16 cellular contexts compared by ENCODE assay signal in genomic region chr4:88814043-88814617, GRCh38.
DNase-seq lines count a peak whose midpoint lies in the region; TF ChIP-seq lines count a peak whose summit lies in the region.
"Had no signal": no experiment of that assay in that cellular context is flagged by ENCODE, and none has a peak within 500 bp of the region (broad histone marks: within the 10 kb centered on the region; RNA-seq: fewer than 3 reads in every experiment).

No MANE protein-coding gene starts in this region.

- no peaks in the 10 kb centered on the region for H3K9me2 ChIP-seq in GM23248 (ENCODE audit: insufficient read depth)

- no peaks in the 10 kb centered on the region for H3K79me2 ChIP-seq in GM23248 (ENCODE audit: insufficient read depth)

- peaks cover 37% of the 10 kb centered on the region for H3K4me1 ChIP-seq in cardiac muscle cell (ENCODE audit: low read depth)
- H3K4me1 ChIP-seq in right atrium auricular region, result peaks cover 0 to 51% of the 10 kb centered on the region in 2 donors
- peaks cover 11% of the 10 kb centered on the region; the same call in 1 of the 2 replicates for H3K4me1 ChIP-seq in GM23248 (ENCODE audit: insufficient read depth)

- no peaks in the 10 kb centered on the region for H3K9me3 ChIP-seq in cardiac muscle cell (ENCODE audit: low read depth)
- no peaks in the 10 kb centered on the region for H3K9me3 ChIP-seq in right atrium auricular region
- H3K9me3 ChIP-seq in GM23248 (ENCODE audit: low read depth), result no peaks in the 10 kb centered on the region
- H3K9me3 ChIP-seq: upper lobe of left lung had no signal

- 89 to 92% methylated on average over 6 of the region's 6 CpGs for WGBS in GM23248 (ENCODE audit: low coverage in 1 of 2, low lambda C conversion rate in 2 of 2, missing lambda C conversion rate in 2 of 2), 2 experiments

- no peak for TF ChIP-seq CTCF in cardiac muscle cell (IDR thresholded peaks at IDR 0.05; ENCODE audit: low read depth, low read length)
- TF ChIP-seq CTCF in right atrium auricular region (IDR thresholded peaks at IDR 0.05), result peak in 1 of 2 donors; percentile 21

- peak in 1 of 2 donors; percentile 26 for DNase-seq in cardiac muscle cell (ENCODE audit: low read depth in 1 of 2, low spot score in 1 of 2)
- no peak for DNase-seq in right atrium auricular region (ENCODE audit: low spot score)
- DNase-seq in RPMI8226, result peak; percentile 49
- DNase-seq in left kidney (ENCODE audit: low read depth, low spot score), result peak; percentile 39
- no peak for DNase-seq in GM23248
- DNase-seq in NCI-H187 treated with DMSO at 0.1 percent for 48 hours (lab: John Stamatoyannopoulos, UW), result no peak
- DNase-seq in globus pallidus (ENCODE audit: low spot score), result no peak
- DNase-seq in germinal center (ENCODE audit: low spot score), result no peak
- DNase-seq: ACHN; CD4-positive, CD25-positive, alpha-beta regulatory T cell; DND-41; NCI-H1417 treated with DMSO at 0.1 percent for 48 hours; SIG-M5; stimulated activated naive CD4-positive, alpha-beta T cell treated with Interleukin-2 at 50 U/mL for 16 hours; T-helper 2 cell; upper lobe of left lung had no signal

- in situ Hi-C loops in GM23248 (cut with MboI), result loop anchor here (25.0 kb wide), 1 partner anchor 277 kb away; no protein-coding TSS in a partner anchor

- H3K4me3 ChIP-seq in cardiac muscle cell, result no peak overlapping the region
- H3K4me3 ChIP-seq in right atrium auricular region, result no peak overlapping the region
- no peak overlapping the region for H3K4me3 ChIP-seq in GM23248
- H3K4me3 ChIP-seq: upper lobe of left lung had no signal

- H3K27ac ChIP-seq in cardiac muscle cell, result peak overlapping the region; percentile 20
- H3K27ac ChIP-seq in right atrium auricular region, result no peak overlapping the region
- no peak overlapping the region for H3K27ac ChIP-seq in GM23248

- no peaks in the 10 kb centered on the region for H4K20me1 ChIP-seq in GM23248 (ENCODE audit: insufficient read depth)

- H3K9ac ChIP-seq in GM23248, result no peak overlapping the region

- no peaks in the 10 kb centered on the region for H3K36me3 ChIP-seq in cardiac muscle cell
- no peaks in the 10 kb centered on the region for H3K36me3 ChIP-seq in right atrium auricular region
- H3K36me3 ChIP-seq in GM23248 (ENCODE audit: low read depth), result no peaks in the 10 kb centered on the region
- H3K36me3 ChIP-seq: upper lobe of left lung had no signal

- no peak overlapping the region for H2AFZ ChIP-seq in GM23248

- H3F3A ChIP-seq in GM23248 (ENCODE audit: insufficient read depth), result no peaks in the 10 kb centered on the region

- H3K4me2 ChIP-seq in GM23248 (ENCODE audit: unreplicated experiment), result no peak overlapping the region

- H3K27me3 ChIP-seq in cardiac muscle cell, result no peaks in the 10 kb centered on the region
- no peaks in the 10 kb centered on the region for H3K27me3 ChIP-seq in right atrium auricular region
- no peaks in the 10 kb centered on the region for H3K27me3 ChIP-seq in GM23248 (replicated peaks; ENCODE audit: insufficient read depth)
- H3K27me3 ChIP-seq: upper lobe of left lung had no signal

Comparison
In these comparisons a context has a peak if more than half of its experiments do, and no peak if none do; other contexts are left out.
1. DNase-seq: peak in RPMI8226 (single experiment) and left kidney (single experiment); none in right atrium auricular region (single experiment), GM23248 (single experiment), NCI-H187 treated with DMSO at 0.1 percent for 48 hours (single experiment), globus pallidus (single experiment) and germinal center (single experiment).